ENCODE assay signal across 1 cellular context in the genomic region with DNA sequence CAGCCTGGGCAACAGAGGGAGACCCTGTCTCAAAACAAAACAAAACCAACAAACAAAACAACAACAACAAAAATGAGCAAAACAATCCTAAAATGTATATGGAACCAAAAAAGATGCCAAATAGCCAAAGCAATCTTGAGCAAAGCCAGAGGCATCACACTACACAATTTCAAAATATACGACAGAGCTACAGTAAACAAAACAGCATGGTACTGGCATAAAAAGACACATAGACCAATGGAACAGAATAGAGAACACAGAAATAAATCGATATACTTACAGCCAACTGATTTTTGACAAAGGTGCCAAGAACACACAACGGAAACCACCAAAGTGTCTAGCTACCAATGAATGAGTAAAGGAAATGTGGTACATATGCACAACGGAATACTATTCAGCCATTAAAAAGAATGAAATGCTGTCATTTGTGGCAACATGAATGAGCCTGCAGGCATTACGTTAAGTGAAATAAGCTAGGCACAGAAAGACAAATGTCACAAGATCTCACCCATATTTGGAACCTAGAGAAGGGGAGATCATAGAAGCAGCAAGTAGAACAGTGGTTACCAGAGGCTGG.
TF ChIP-seq lines count a peak whose summit lies in the region.

No MANE protein-coding gene starts in this region.

TF ChIP-seq in HepG2, 621 proteins besides CTCF, POLR2A, EP300 and RAD21:
- TF ChIP-seq, protein P1, sequence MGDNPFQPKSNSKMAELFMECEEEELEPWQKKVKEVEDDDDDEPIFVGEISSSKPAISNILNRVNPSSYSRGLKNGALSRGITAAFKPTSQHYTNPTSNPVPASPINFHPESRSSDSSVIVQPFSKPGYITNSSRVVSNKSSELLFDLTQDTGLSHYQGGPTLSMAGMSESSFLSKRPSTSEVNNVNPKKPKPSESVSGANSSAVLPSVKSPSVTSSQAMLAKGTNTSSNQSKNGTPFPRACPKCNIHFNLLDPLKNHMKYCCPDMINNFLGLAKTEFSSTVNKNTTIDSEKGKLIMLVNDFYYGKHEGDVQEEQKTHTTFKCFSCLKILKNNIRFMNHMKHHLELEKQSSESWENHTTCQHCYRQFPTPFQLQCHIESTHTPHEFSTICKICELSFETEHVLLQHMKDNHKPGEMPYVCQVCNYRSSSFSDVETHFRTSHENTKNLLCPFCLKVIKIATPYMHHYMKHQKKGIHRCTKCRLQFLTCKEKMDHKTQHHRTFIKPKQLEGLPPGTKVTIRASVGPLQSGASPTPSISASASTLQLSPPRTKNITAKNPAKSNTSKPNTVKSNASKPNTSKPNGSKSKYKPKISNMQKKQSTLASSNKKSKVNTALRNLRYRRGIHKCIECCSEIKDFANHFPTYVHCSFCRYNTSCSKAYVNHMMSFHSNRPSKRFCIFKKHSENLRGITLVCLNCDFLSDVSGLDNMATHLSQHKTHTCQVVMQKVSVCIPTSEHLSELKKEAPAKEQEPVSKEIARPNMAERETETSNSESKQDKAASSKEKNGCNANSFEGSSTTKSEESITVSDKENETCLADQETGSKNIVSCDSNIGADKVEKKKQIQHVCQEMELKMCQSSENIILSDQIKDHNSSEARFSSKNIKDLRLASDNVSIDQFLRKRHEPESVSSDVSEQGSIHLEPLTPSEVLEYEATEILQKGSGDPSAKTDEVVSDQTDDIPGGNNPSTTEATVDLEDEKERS (CRISPR knock-in tag; IDR thresholded peaks at IDR 0.05) = peak; percentile 87; the same call in 1 of the 2 replicates
- TF ChIP-seq KLF16 (CRISPR knock-in tag; IDR thresholded peaks at IDR 0.05) (0 out of 4 replicates have a peak, but pooled peaks of 1 of the 2 experiments have one; percentile 14), ZNF121 (CRISPR knock-in tag; IDR thresholded peaks at IDR 0.05) (no peak)
